19 cellular contexts compared by ENCODE assay signal in the genomic region with DNA sequence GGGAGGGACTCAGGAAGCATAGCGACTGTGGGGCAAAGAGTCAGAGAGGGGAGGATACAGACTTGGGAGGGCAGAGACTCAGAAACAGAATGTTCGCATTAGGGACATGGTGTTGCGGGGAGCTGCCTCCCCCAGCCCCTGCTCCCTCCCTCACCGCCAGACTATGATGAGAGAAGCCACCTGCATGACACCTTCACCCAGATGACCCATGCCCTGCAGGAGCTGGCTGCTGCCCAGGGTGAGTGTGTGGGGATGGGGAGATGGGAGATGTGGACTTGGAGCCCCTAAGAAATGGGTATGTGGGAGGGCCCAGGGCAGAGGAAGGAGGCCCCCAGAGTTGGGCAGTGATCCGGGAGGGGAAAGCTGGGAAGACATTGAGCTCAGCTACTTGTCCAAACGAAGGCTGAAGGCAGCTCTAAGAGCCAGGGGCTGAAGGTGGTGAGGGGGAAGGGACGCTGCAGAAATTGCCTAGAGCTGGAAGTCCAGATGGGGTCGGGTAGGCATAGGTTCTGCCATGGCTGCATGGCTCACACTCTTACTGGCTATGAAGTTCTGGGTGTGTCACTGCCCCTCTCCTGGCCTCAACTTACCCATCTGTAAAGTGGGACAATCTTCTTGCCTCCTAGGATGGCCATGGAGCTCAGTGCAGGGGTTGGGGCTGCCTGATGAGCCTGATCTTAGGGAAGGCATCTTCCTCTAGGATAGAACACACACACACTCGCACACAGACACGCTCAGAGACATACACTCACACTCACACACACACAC. TPM values are rescaled to one million over a fixed set of nuclear protein-coding genes. Genes with fewer than 3 reads are reported as not detected.
"Had no signal": no experiment of that assay in that cellular context is flagged by ENCODE, and none has a peak within 500 bp of the region (broad histone marks: within the 10 kb centered on the region; RNA-seq: fewer than 3 reads in every experiment).

No MANE protein-coding gene starts in this region.

- ATAC-seq: activated naive CD8-positive, alpha-beta T cell treated with anti-CD3 and anti-CD28 coated beads, Interleukin-2, amount 50 U/mL, for 24 hours; gastroesophageal sphincter; right cardiac atrium had no signal

- H3K27me3 ChIP-seq: ascending aorta, cardiac muscle cell, gastroesophageal sphincter, hepatocyte, tibial nerve had no signal

- H3K36me3 Mint-ChIP-seq: activated CD4-positive, alpha-beta memory T cell treated with anti-CD3 and anti-CD28 coated beads for 36 hours; memory B cell had no signal

- H3K9me3 Mint-ChIP-seq: activated CD4-positive, alpha-beta memory T cell treated with anti-CD3 and anti-CD28 coated beads for 36 hours; activated naive CD8-positive, alpha-beta T cell treated with anti-CD3 and anti-CD28 coated beads, Interleukin-2, amount 50 U/mL, for 24 hours; memory B cell; T-helper 2 cell treated with Interferon-gamma antibody and Interleukin-4, amounts not matched to agents 5 μg/mL and 100 μg/mL, for 36 hours had no signal

- H3K27ac ChIP-seq: cardiac muscle cell, hepatocyte, left ventricle myocardium inferior, neutrophil had no signal

- H2AFZ ChIP-seq: hepatocyte had no signal

- H3K4me3 Mint-ChIP-seq: activated CD4-positive, alpha-beta memory T cell treated with anti-CD3 and anti-CD28 coated beads for 36 hours; activated naive CD8-positive, alpha-beta T cell treated with anti-CD3 and anti-CD28 coated beads, Interleukin-2, amount 50 U/mL, for 24 hours; activated T-helper 1 cell treated with anti-CD3 and anti-CD28 coated beads, Interleukin-12 subunit alpha, Interleukin-12 subunit beta, Interleukin-2, Interleukin-4 antibody, amounts not matched to agents 30 ng/mL and 10 ng/mL and 1 ng/mL, durations not matched to agents 14 hours and 24 hours and 36 hours; memory B cell; T-helper 2 cell treated with Interferon-gamma antibody and Interleukin-4, amounts not matched to agents 5 μg/mL and 100 μg/mL, for 36 hours had no signal

- H3K27ac Mint-ChIP-seq: activated CD4-positive, alpha-beta memory T cell treated with anti-CD3 and anti-CD28 coated beads for 36 hours; activated naive CD8-positive, alpha-beta T cell treated with anti-CD3 and anti-CD28 coated beads, Interleukin-2, amount 50 U/mL, for 24 hours; activated T-helper 1 cell treated with anti-CD3 and anti-CD28 coated beads, Interleukin-12 subunit alpha, Interleukin-12 subunit beta, Interleukin-2, Interleukin-4 antibody, amounts not matched to agents 30 ng/mL and 10 ng/mL and 1 ng/mL, durations not matched to agents 14 hours and 24 hours and 36 hours; memory B cell; T-helper 2 cell treated with Interferon-gamma antibody and Interleukin-4, amounts not matched to agents 5 μg/mL and 100 μg/mL, for 36 hours had no signal

- H3K9me3 ChIP-seq: ascending aorta, gastroesophageal sphincter, left ventricle myocardium inferior, neutrophil, tibial nerve had no signal

- H3K27me3 Mint-ChIP-seq: activated CD4-positive, alpha-beta memory T cell treated with anti-CD3 and anti-CD28 coated beads for 36 hours had no signal

- H3K4me3 ChIP-seq: ascending aorta, cardiac muscle cell, coronary artery, gastroesophageal sphincter, hepatocyte, left ventricle myocardium inferior, tibial nerve had no signal

- H3K36me3 ChIP-seq: neutrophil had no signal

- DNase-seq: activated CD4-positive, alpha-beta memory T cell treated with anti-CD3 and anti-CD28 coated beads for 36 hours; activated CD4-positive, CD25-positive, alpha-beta regulatory T cell treated with anti-CD3 and anti-CD28 coated beads, Interleukin-2, amount 50 U/mL, for 72 hours; activated naive CD4-positive, alpha-beta T cell treated with Interleukin-2 at 50 U/mL for 16 hours; activated naive CD8-positive, alpha-beta T cell treated with anti-CD3 and anti-CD28 coated beads, Interleukin-2, amount 50 U/mL, for 24 hours; effector CD8-positive, alpha-beta T cell; kidney; left ventricle myocardium inferior; right cardiac atrium; small intestine had no signal

RNA-seq across cellular contexts. Expression of a gene that starts 29.3 kb away (rescaled TPM):
- total RNA-seq: activated CD4-positive, alpha-beta memory T cell treated with anti-CD3 and anti-CD28 coated beads for 36 hours; activated T-helper 1 cell treated with anti-CD3 and anti-CD28 coated beads, Interleukin-12 subunit alpha, Interleukin-12 subunit beta, Interleukin-2, Interleukin-4 antibody, amounts not matched to agents 30 ng/mL and 10 ng/mL and 1 ng/mL, durations not matched to agents 14 hours and 24 hours and 36 hours; kidney had no signal

RNA-seq across cellular contexts. Expression of a gene that starts 47.9 kb away (rescaled TPM):
- total RNA-seq: activated CD4-positive, alpha-beta memory T cell treated with anti-CD3 and anti-CD28 coated beads for 36 hours; activated T-helper 1 cell treated with anti-CD3 and anti-CD28 coated beads, Interleukin-12 subunit alpha, Interleukin-12 subunit beta, Interleukin-2, Interleukin-4 antibody, amounts not matched to agents 30 ng/mL and 10 ng/mL and 1 ng/mL, durations not matched to agents 14 hours and 24 hours and 36 hours; cardiac muscle cell had no signal

RNA-seq across cellular contexts. Expression of a gene that starts 57.2 kb away (rescaled TPM):
- total RNA-seq: activated CD4-positive, alpha-beta memory T cell treated with anti-CD3 and anti-CD28 coated beads for 36 hours; activated T-helper 1 cell treated with anti-CD3 and anti-CD28 coated beads, Interleukin-12 subunit alpha, Interleukin-12 subunit beta, Interleukin-2, Interleukin-4 antibody, amounts not matched to agents 30 ng/mL and 10 ng/mL and 1 ng/mL, durations not matched to agents 14 hours and 24 hours and 36 hours; cardiac muscle cell had no signal
